Comparison of ENCODE assay signal across 11 cellular contexts in genomic region chr3:175274474-175275218, GRCh38.
A peak's percentile ranks its signal among the peaks of the same experiment; 100 is the strongest.
DNase-seq lines count a peak whose midpoint lies in the region; ATAC-seq and TF ChIP-seq lines count a peak whose summit lies in the region.
"Had no signal": no experiment of that assay in that cellular context is flagged by ENCODE, and none has a peak within 500 bp of the region (broad histone marks: within the 10 kb centered on the region; RNA-seq: fewer than 3 reads in every experiment).

No MANE protein-coding gene starts in this region.

- H3K27me3 ChIP-seq in OCI-LY3 (ENCODE audit: low read depth, low read length) = no peaks in the 10 kb centered on the region
- H3K27me3 ChIP-seq: esophagus squamous epithelium had no signal

- peak overlapping the region; percentile 86 for H3K27ac ChIP-seq in OCI-LY3 (ENCODE audit: low read length)
- H3K27ac ChIP-seq: esophagus squamous epithelium had no signal

- H3K79me2 ChIP-seq in OCI-LY3 (ENCODE audit: low read length) = peaks cover 41% of the 10 kb centered on the region

- H2AFZ ChIP-seq in OCI-LY3 (ENCODE audit: low read depth, low read length) = peak overlapping the region; percentile 51; the same call in 1 of the 2 replicates

- H3K4me3 ChIP-seq in OCI-LY3 (ENCODE audit: low read length) = peak overlapping the region; percentile 29; the same call in 1 of the 2 replicates
- H3K4me3 ChIP-seq: esophagus squamous epithelium had no signal

- H4K20me1 ChIP-seq in OCI-LY3 (ENCODE audit: insufficient read depth, low read length) = no peaks in the 10 kb centered on the region

- ATAC-seq in GM19328 (IDR thresholded peaks at IDR 0.05; ENCODE audit: unreplicated experiment) = peak; percentile 18
- ATAC-seq in HG03066 (IDR thresholded peaks at IDR 0.05; ENCODE audit: low read depth, unreplicated experiment) = peak; percentile 43

- in situ Hi-C loops in GM13977 (cut with MboI; ENCODE audit: low pct_unique_long_range_greater_than_20kb, low sequenced_read_pairs, unreplicated experiment) = no loop called here

- peaks cover 16% of the 10 kb centered on the region for H3K36me3 ChIP-seq in OCI-LY3 (replicated peaks; ENCODE audit: low read depth, low read length)
- H3K36me3 ChIP-seq: esophagus squamous epithelium had no signal

- H3K9me3 ChIP-seq in OCI-LY3 (ENCODE audit: insufficient read depth, low read length) = no peaks in the 10 kb centered on the region; the same call in 1 of the 2 replicates
- H3K9me3 ChIP-seq: esophagus squamous epithelium had no signal

- no peak for TF ChIP-seq CTCF in GM13977 (IDR thresholded peaks at IDR 0.05; ENCODE audit: extremely low read depth, insufficient read depth, missing control alignments)
- no peak for TF ChIP-seq CTCF in OCI-LY3 (IDR thresholded peaks at IDR 0.05; ENCODE audit: low read depth, low read length)

- H3K9ac ChIP-seq in OCI-LY3 (ENCODE audit: low read length) = peak overlapping the region; percentile 25; the same call in 1 of the 2 replicates

- DNase-seq in GM13977 (ENCODE audit: low spot score) (peak; percentile 29), amniotic stem cell (lab: John Stamatoyannopoulos, UW) (no peak), NCI-H1930 (lab: John Stamatoyannopoulos, UW) (no peak), midbrain (lab: John Stamatoyannopoulos, UW) (no peak)
- no peak for DNase-seq in stimulated activated CD4-positive, alpha-beta T cell treated with anti-CD3 and anti-CD28 coated beads, Interleukin-4, amount 100 ng/mL, for 1 hour
- DNase-seq: activated CD4-positive, alpha-beta T cell treated with anti-CD3 and anti-CD28 coated beads, Interleukin-2, amount 50 U/mL, for 4 hours; esophagus squamous epithelium; H7 had no signal

- peak overlapping the region; percentile 68 for H3K4me2 ChIP-seq in OCI-LY3 (ENCODE audit: low read length)

- H3K4me1 ChIP-seq in OCI-LY3 (ENCODE audit: low read length) = peaks cover 33% of the 10 kb centered on the region
- H3K4me1 ChIP-seq: esophagus squamous epithelium had no signal
